In genomic region chr11:27473017-27473406, GRCh38 we compare ENCODE assay signal across 9 cellular contexts. TPM values are rescaled to one million over a fixed set of nuclear protein-coding genes. Genes with fewer than 3 reads are reported as not detected.
DNase-seq lines count a peak whose midpoint lies in the region; ATAC-seq and TF ChIP-seq lines count a peak whose summit lies in the region.
"Had no signal": no experiment of that assay in that cellular context is flagged by ENCODE, and none has a peak within 500 bp of the region (broad histone marks: within the 10 kb centered on the region; RNA-seq: fewer than 3 reads in every experiment).

No MANE protein-coding gene starts in this region.

- intact Hi-C loops in CD8-positive, alpha-beta T cell (cut with DNase I, micrococcal nuclease), result loop anchor here (2.0 to 5.0 kb wide), 2 partner anchors 22 to 111 kb away; partner anchors contain the start of gene CCDC34 (in 1 of the 2)
- intact Hi-C loops in ovary (cut with DNase I), result loop anchor here in 2 of 4 donors (10.0 kb wide), 1 partner anchor 78 kb away; no protein-coding TSS in a partner anchor

- no peak for DNase-seq in CD8-positive, alpha-beta T cell
- DNase-seq in SK-N-MC (ENCODE audit: low read depth, low spot score) (no peak), fibroblast of pulmonary artery (ENCODE audit: low read depth) (no peak), ovary (no peak), NCI-H446 (lab: John Stamatoyannopoulos, UW) (no peak), pons (ENCODE audit: low spot score) (no peak), A172 (ENCODE audit: low spot score) (no peak), NCI-H1436 (lab: John Stamatoyannopoulos, UW) (no peak)

- no peaks in the 10 kb centered on the region for H3K9me3 Mint-ChIP-seq in CD8-positive, alpha-beta T cell
- H3K9me3 Mint-ChIP-seq: activated naive CD4-positive, alpha-beta T cell treated with anti-CD3 and anti-CD28 coated beads, Interleukin-2, amount 50 U/mL, for 72 hours had no signal

- peaks cover 26% of the 10 kb centered on the region for H3K27me3 Mint-ChIP-seq in CD8-positive, alpha-beta T cell (ENCODE audit: low read depth)

- POLR2A ChIA-PET in CD8-positive, alpha-beta T cell (lab: Charles Lee), result interaction anchor here (1.5 kb wide), 1 partner anchor 25 kb away, joined by 5 read pairs; no protein-coding TSS in a partner anchor

- H3K36me3 ChIP-seq in CD8-positive, alpha-beta T cell (ENCODE audit: insufficient read depth, low read length), result no peaks in the 10 kb centered on the region
- H3K36me3 ChIP-seq in SK-N-MC (ENCODE audit: insufficient read depth, low read length) (no peaks in the 10 kb centered on the region), ovary (no peaks in the 10 kb centered on the region)

- H3K4me3 ChIP-seq in CD8-positive, alpha-beta T cell (ENCODE audit: low read depth, low read length), result no peak overlapping the region
- peak overlapping the region; percentile 84 for H3K4me3 ChIP-seq in SK-N-MC
- H3K4me3 ChIP-seq in fibroblast of pulmonary artery (replicated peaks; ENCODE audit: low read depth, low read length), result peak overlapping the region; percentile 84
- peak overlapping the region; percentile 77 for H3K4me3 ChIP-seq in ovary

- H3K27me3 ChIP-seq in CD8-positive, alpha-beta T cell (ENCODE audit: insufficient read depth, low read length), result no peaks in the 10 kb centered on the region
- H3K27me3 ChIP-seq in ovary, result no peaks in the 10 kb centered on the region

- CTCF ChIA-PET in CD8-positive, alpha-beta T cell (lab: Charles Lee), result interaction anchor here (5.2 kb wide), 1 partner anchor 13 kb away, joined by 41 read pairs; no protein-coding TSS in a partner anchor

- no peaks in the 10 kb centered on the region for H3K9me3 ChIP-seq in CD8-positive, alpha-beta T cell (ENCODE audit: low read length)
- H3K9me3 ChIP-seq in SK-N-MC (ENCODE audit: low read depth, low read length), result no peaks in the 10 kb centered on the region
- no peaks in the 10 kb centered on the region for H3K9me3 ChIP-seq in ovary

- peak overlapping the region; percentile 92 for H3K4me3 Mint-ChIP-seq in CD8-positive, alpha-beta T cell

- peaks cover 3% of the 10 kb centered on the region for H3K36me3 Mint-ChIP-seq in CD8-positive, alpha-beta T cell

- TF ChIP-seq CTCF in CD8-positive, alpha-beta T cell (IDR thresholded peaks at IDR 0.05), result no peak
- TF ChIP-seq CTCF in fibroblast of pulmonary artery (IDR thresholded peaks at IDR 0.05; ENCODE audit: low read length, missing control alignments) (no peak), ovary (IDR thresholded peaks at IDR 0.05) (no peak)

- no peak overlapping the region for H3K9ac ChIP-seq in SK-N-MC (ENCODE audit: insufficient read length)

- H3K27ac ChIP-seq in CD8-positive, alpha-beta T cell (ENCODE audit: low read depth, low read length), result no peak overlapping the region
- H3K27ac ChIP-seq in SK-N-MC, result no peak overlapping the region
- no peak overlapping the region for H3K27ac ChIP-seq in ovary

- H3K4me1 ChIP-seq in CD8-positive, alpha-beta T cell (ENCODE audit: insufficient read depth, low read length), result peaks cover 8% of the 10 kb centered on the region
- H3K4me1 ChIP-seq in ovary (ENCODE audit: insufficient read depth), result peaks cover 5% of the 10 kb centered on the region

- peaks cover 15% of the 10 kb centered on the region for H3K4me1 Mint-ChIP-seq in CD8-positive, alpha-beta T cell (ENCODE audit: low read depth)

- whole genome bisulfite sequencing in ovary, 3 donors, result 1 to 7% (median 2%) methylated on average over 8 to 9 of the region's 9 CpGs

- ATAC-seq in CD8-positive, alpha-beta T cell, result no peak

- TF ChIP-seq EP300 in ovary (IDR thresholded peaks at IDR 0.05), result no peak

- TF ChIP-seq POLR2A in ovary (IDR thresholded peaks at IDR 0.05), result no peak

- H3K27ac Mint-ChIP-seq in CD8-positive, alpha-beta T cell, result no peak overlapping the region

RNA-seq across cellular contexts. Expression of gene LGR4, which starts 0.4 kb away (rescaled TPM):
- total RNA-seq in CD8-positive, alpha-beta T cell, result under 1 TPM; 0.22 to 0.90 TPM
- 10 to 100 TPM; 25.0 to 51.1 (median 33.4) TPM for total RNA-seq in ovary
- polyA plus RNA-seq in ovary, result 10 to 100 TPM; 15.3 to 26.8 TPM
- 10.0 and 10.1 TPM in 2 replicates for total RNA-seq in A172 (2014; rRNA removed; shearing (Covaris generic))

RNA-seq across cellular contexts. Expression of gene LIN7C, which starts 33.6 kb away (rescaled TPM):
- total RNA-seq in CD8-positive, alpha-beta T cell, result 10 to 100 TPM; 24.0 to 26.0 TPM
- total RNA-seq in ovary, result 10 to 100 TPM; 28.4 to 39.0 (median 35.3) TPM
- polyA plus RNA-seq in ovary, result 10 to 100 TPM in 1 of 2 donors, 1 to 10 TPM in 1; 7.0 to 10.5 TPM
- 61.4 and 73.3 TPM in 2 replicates for total RNA-seq in A172 (2014; rRNA removed; shearing (Covaris generic))
